Comparison of ENCODE assay signal across 29 cellular contexts in the genomic region with DNA sequence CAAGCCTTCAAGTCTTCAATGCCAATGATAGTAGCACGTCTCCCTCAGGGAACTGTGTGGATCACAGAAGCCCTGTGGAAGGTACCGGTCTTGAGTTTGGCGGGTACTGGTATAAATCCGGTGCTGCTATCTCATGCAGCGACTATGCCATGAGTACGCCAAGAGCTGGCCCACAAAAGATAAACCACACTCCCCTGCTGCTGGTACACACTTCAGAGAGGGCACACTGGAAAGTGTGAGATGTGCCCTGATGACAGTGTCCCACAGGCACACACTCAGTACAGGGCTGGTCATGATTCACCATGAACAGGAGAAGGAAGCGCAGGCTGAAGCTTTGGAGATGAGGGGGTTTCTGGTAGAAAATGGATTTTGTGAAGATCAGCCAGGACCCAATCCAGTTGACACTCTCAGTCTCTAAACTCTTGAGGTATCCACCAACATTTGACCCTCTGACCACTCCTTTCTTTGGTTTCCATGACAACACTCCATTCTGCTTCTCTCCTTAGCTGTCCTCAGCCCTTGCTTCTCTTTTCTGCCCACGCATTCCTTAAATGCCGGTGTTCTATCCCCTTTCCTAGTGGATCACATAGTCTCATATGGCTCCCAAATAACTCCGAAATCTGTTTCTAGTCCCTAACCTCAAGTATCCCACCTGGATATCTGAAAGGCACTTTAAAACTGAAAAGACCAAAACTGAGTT. TPM values are rescaled to one million over a fixed set of nuclear protein-coding genes. Genes with fewer than 3 reads are reported as not detected.
DNase-seq lines count a peak whose midpoint lies in the region; FAIRE-seq and TF ChIP-seq lines count a peak whose summit lies in the region.
"Had no signal": no experiment of that assay in that cellular context is flagged by ENCODE, and none has a peak within 500 bp of the region (broad histone marks: within the 10 kb centered on the region; RNA-seq: fewer than 3 reads in every experiment).

No MANE protein-coding gene starts in this region.

- H3K27me3 Mint-ChIP-seq in activated CD4-positive, alpha-beta memory T cell treated with anti-CD3 and anti-CD28 coated beads for 36 hours: no peaks in the 10 kb centered on the region
- H3K27me3 Mint-ChIP-seq in activated CD4-positive, alpha-beta memory T cell treated with anti-CD3 and anti-CD28 coated beads, Interleukin-2, amount 10 ng/mL, durations not matched to agents 7 days and 5 days: no peaks in the 10 kb centered on the region
- H3K27me3 Mint-ChIP-seq in progenitor cell of endocrine pancreas: no peaks in the 10 kb centered on the region
- H3K27me3 Mint-ChIP-seq: B cell; dendritic cell treated with granulocyte-macrophage colony-stimulating factor and Interleukin-4, amounts not matched to agents 40 ng/mL and 50 ng/mL, for 4 days; naive thymus-derived CD8-positive, alpha-beta T cell had no signal

- peaks cover 4% of the 10 kb centered on the region; the same call in 1 of the 2 replicates for H3K4me1 ChIP-seq in HAP-1
- H3K4me1 ChIP-seq in endocrine pancreas (ENCODE audit: control insufficient read depth, insufficient read depth, low read length): peaks cover 34% of the 10 kb centered on the region

- H3K36me3 ChIP-seq in HAP-1 (replicated peaks): no peaks in the 10 kb centered on the region
- no peaks in the 10 kb centered on the region for H3K36me3 ChIP-seq in endocrine pancreas (ENCODE audit: control insufficient read depth, insufficient read depth, low read length)
- H3K36me3 ChIP-seq: pancreas, SJSA1 had no signal

- DNase-seq in activated CD4-positive, alpha-beta memory T cell treated with anti-CD3 and anti-CD28 coated beads for 36 hours: peak; percentile 15
- DNase-seq in activated CD4-positive, alpha-beta memory T cell treated with anti-CD3 and anti-CD28 coated beads, Interleukin-2, amount 10 ng/mL, durations not matched to agents 7 days and 5 days: no peak
- DNase-seq in HAP-1 (ENCODE audit: low spot score in 2 of 2) (peak; percentile 10 to 24), progenitor cell of endocrine pancreas (ENCODE audit: low spot score, unreplicated experiment) (no peak), H54 (ENCODE audit: insufficient read length, low spot score) (no peak), hippocampal formation (lab: John Stamatoyannopoulos, UW) (no peak), islet precursor cell (no peak)
- DNase-seq: activated naive CD4-positive, alpha-beta T cell; activated T-cell treated with anti-CD3 and anti-CD28 coated beads, Interleukin-2, amount 50 U/mL, for 4 hours; amygdala; caudate nucleus; GDM1; glutamatergic neuron; KBM-7; left colon; naive thymus-derived CD8-positive, alpha-beta T cell; NCI-H146; NCI-H510A; pancreas; T-helper 1 cell; trophoblast cell had no signal

- peaks cover 11% of the 10 kb centered on the region for H3K36me3 Mint-ChIP-seq in activated CD4-positive, alpha-beta memory T cell treated with anti-CD3 and anti-CD28 coated beads for 36 hours
- peaks cover 15% of the 10 kb centered on the region for H3K36me3 Mint-ChIP-seq in activated CD4-positive, alpha-beta memory T cell treated with anti-CD3 and anti-CD28 coated beads, Interleukin-2, amount 10 ng/mL, durations not matched to agents 7 days and 5 days (ENCODE audit: low read depth)
- H3K36me3 Mint-ChIP-seq in progenitor cell of endocrine pancreas (ENCODE audit: insufficient read depth): peaks cover 25% of the 10 kb centered on the region

- H3K27ac Mint-ChIP-seq in activated CD4-positive, alpha-beta memory T cell treated with anti-CD3 and anti-CD28 coated beads for 36 hours: no peak overlapping the region
- no peak overlapping the region for H3K27ac Mint-ChIP-seq in activated CD4-positive, alpha-beta memory T cell treated with anti-CD3 and anti-CD28 coated beads, Interleukin-2, amount 10 ng/mL, durations not matched to agents 7 days and 5 days
- peak overlapping the region; percentile 76 for H3K27ac Mint-ChIP-seq in progenitor cell of endocrine pancreas
- H3K27ac Mint-ChIP-seq: B cell; dendritic cell treated with granulocyte-macrophage colony-stimulating factor and Interleukin-4, amounts not matched to agents 40 ng/mL and 50 ng/mL, for 4 days had no signal

- H3K4me3 Mint-ChIP-seq in activated CD4-positive, alpha-beta memory T cell treated with anti-CD3 and anti-CD28 coated beads for 36 hours: no peak overlapping the region
- no peak overlapping the region for H3K4me3 Mint-ChIP-seq in activated CD4-positive, alpha-beta memory T cell treated with anti-CD3 and anti-CD28 coated beads, Interleukin-2, amount 10 ng/mL, durations not matched to agents 7 days and 5 days
- H3K4me3 Mint-ChIP-seq in progenitor cell of endocrine pancreas (ENCODE audit: low read depth): no peak overlapping the region
- H3K4me3 Mint-ChIP-seq: activated T-cell treated with anti-CD3 and anti-CD28 coated beads, Interleukin-2, amount 50 U/mL, for 4 hours; B cell; dendritic cell treated with granulocyte-macrophage colony-stimulating factor and Interleukin-4, amounts not matched to agents 40 ng/mL and 50 ng/mL, for 4 days; naive thymus-derived CD8-positive, alpha-beta T cell had no signal

- POLR2A ChIA-PET in activated CD4-positive, alpha-beta memory T cell treated with anti-CD3 and anti-CD28 coated beads for 36 hours (lab: Charles Lee): no interaction called here
- POLR2A ChIA-PET in activated CD4-positive, alpha-beta memory T cell treated with anti-CD3 and anti-CD28 coated beads, Interleukin-2, amount 10 ng/mL, durations not matched to agents 7 days and 5 days (lab: Charles Lee): no interaction called here

- peak overlapping the region; percentile 5 for H3K9ac ChIP-seq in endocrine pancreas (ENCODE audit: control insufficient read depth, insufficient read depth, low read length)

- H3K4me3 ChIP-seq in HAP-1 (no peak overlapping the region), endocrine pancreas (ENCODE audit: control insufficient read depth, insufficient read depth, low read length) (no peak overlapping the region)
- H3K4me3 ChIP-seq: A549, pancreas, SJSA1 had no signal

- TF ChIP-seq CTCF in progenitor cell of endocrine pancreas (IDR thresholded peaks at IDR 0.05; ENCODE audit: unreplicated experiment): no peak

- no peaks in the 10 kb centered on the region for H3K9me3 Mint-ChIP-seq in activated CD4-positive, alpha-beta memory T cell treated with anti-CD3 and anti-CD28 coated beads for 36 hours
- H3K9me3 Mint-ChIP-seq in activated CD4-positive, alpha-beta memory T cell treated with anti-CD3 and anti-CD28 coated beads, Interleukin-2, amount 10 ng/mL, durations not matched to agents 7 days and 5 days: no peaks in the 10 kb centered on the region
- no peaks in the 10 kb centered on the region for H3K9me3 Mint-ChIP-seq in progenitor cell of endocrine pancreas (ENCODE audit: low read depth)
- H3K9me3 Mint-ChIP-seq: activated T-cell treated with anti-CD3 and anti-CD28 coated beads, Interleukin-2, amount 50 U/mL, for 4 hours; dendritic cell treated with granulocyte-macrophage colony-stimulating factor and Interleukin-4, amounts not matched to agents 40 ng/mL and 50 ng/mL, for 4 days; naive thymus-derived CD8-positive, alpha-beta T cell had no signal

- H3K9me3 ChIP-seq in HAP-1 (no peaks in the 10 kb centered on the region), endocrine pancreas (ENCODE audit: control insufficient read depth, low read length) (no peaks in the 10 kb centered on the region)
- H3K9me3 ChIP-seq: A549, pancreas, SJSA1 had no signal

- peaks cover 21% of the 10 kb centered on the region for H3K4me1 Mint-ChIP-seq in activated CD4-positive, alpha-beta memory T cell treated with anti-CD3 and anti-CD28 coated beads for 36 hours (ENCODE audit: low read depth)
- H3K4me1 Mint-ChIP-seq in activated CD4-positive, alpha-beta memory T cell treated with anti-CD3 and anti-CD28 coated beads, Interleukin-2, amount 10 ng/mL, durations not matched to agents 7 days and 5 days: peaks cover 22% of the 10 kb centered on the region
- H3K4me1 Mint-ChIP-seq in progenitor cell of endocrine pancreas (ENCODE audit: low read depth): peaks cover 48% of the 10 kb centered on the region

- FAIRE-seq in H54 (lab: Jason Lieb, UNC): no peak
- FAIRE-seq: A549, endometrium, GM18507, pancreas had no signal

- no peaks in the 10 kb centered on the region for H3K27me3 ChIP-seq in HAP-1 (ENCODE audit: low read depth)
- no peaks in the 10 kb centered on the region for H3K27me3 ChIP-seq in endocrine pancreas (ENCODE audit: control insufficient read depth, insufficient read depth, low read length)
- H3K27me3 ChIP-seq: pancreas, SJSA1 had no signal

- no peak for TF ChIP-seq POLR2A in H54 (IDR thresholded peaks at IDR 0.05; ENCODE audit: low read depth, low read length)

- in situ Hi-C loops in HAP-1 (cut with MboI; ENCODE audit: low sequenced_read_pairs): no loop called here

- CTCF ChIA-PET in activated CD4-positive, alpha-beta memory T cell treated with anti-CD3 and anti-CD28 coated beads for 36 hours (lab: Charles Lee): no interaction called here
- CTCF ChIA-PET in activated CD4-positive, alpha-beta memory T cell treated with anti-CD3 and anti-CD28 coated beads, Interleukin-2, amount 10 ng/mL, durations not matched to agents 7 days and 5 days (lab: Charles Lee): no interaction called here

- intact Hi-C loops in activated CD4-positive, alpha-beta memory T cell treated with anti-CD3 and anti-CD28 coated beads for 36 hours (cut with micrococcal nuclease): loop anchor here (10.0 kb wide), 2 partner anchors 242 to 532 kb away; no protein-coding TSS in a partner anchor

RNA-seq across cellular contexts. Expression of gene AMACR, which starts 5.1 kb away (rescaled TPM):
- 10 to 100 TPM; 11.5 TPM for total RNA-seq in activated CD4-positive, alpha-beta memory T cell treated with anti-CD3 and anti-CD28 coated beads for 36 hours
- total RNA-seq in activated CD4-positive, alpha-beta memory T cell treated with anti-CD3 and anti-CD28 coated beads, Interleukin-2, amount 10 ng/mL, durations not matched to agents 7 days and 5 days: 1 to 10 TPM; 7.5 to 7.8 TPM
- total RNA-seq in progenitor cell of endocrine pancreas: 22.0 and 22.1 TPM in 2 replicates

RNA-seq across cellular contexts. Expression of gene SLC45A2, which starts 18.3 kb away (rescaled TPM):
- total RNA-seq in activated CD4-positive, alpha-beta memory T cell treated with anti-CD3 and anti-CD28 coated beads for 36 hours: not detected
- under 1 TPM in 1 of 2 experiments, not detected in 1; 0.23 TPM for total RNA-seq in activated CD4-positive, alpha-beta memory T cell treated with anti-CD3 and anti-CD28 coated beads, Interleukin-2, amount 10 ng/mL, durations not matched to agents 7 days and 5 days
- total RNA-seq in progenitor cell of endocrine pancreas: 2.4 and 4.2 TPM in 2 replicates
- total RNA-seq: activated T-cell treated with anti-CD3 and anti-CD28 coated beads, Interleukin-2, amount 50 U/mL, for 4 hours; B cell; sciatic nerve; SJSA1 had no signal

RNA-seq across cellular contexts. Expression of gene C1QTNF3, which starts 40.2 kb away (rescaled TPM):
- total RNA-seq in activated CD4-positive, alpha-beta memory T cell treated with anti-CD3 and anti-CD28 coated beads for 36 hours: 1 to 10 TPM; 2.5 to 2.6 TPM
- total RNA-seq in activated CD4-positive, alpha-beta memory T cell treated with anti-CD3 and anti-CD28 coated beads, Interleukin-2, amount 10 ng/mL, durations not matched to agents 7 days and 5 days: 1 to 10 TPM; 2.5 to 3.3 TPM
- 9.6 and 11.0 TPM in 2 replicates for total RNA-seq in progenitor cell of endocrine pancreas

Comparison
In these comparisons a context has a peak if more than half of its experiments do, and no peak if none do; other contexts are left out.
1. DNase-seq: peak in activated CD4-positive, alpha-beta memory T cell treated with anti-CD3 and anti-CD28 coated beads for 36 hours (single experiment) and HAP-1 (2 of 2); none in activated CD4-positive, alpha-beta memory T cell treated with anti-CD3 and anti-CD28 coated beads, Interleukin-2, amount 10 ng/mL, durations not matched to agents 7 days and 5 days (single experiment), progenitor cell of endocrine pancreas (single experiment), H54 (single experiment), hippocampal formation (0 of 2) and islet precursor cell (single experiment).